ENCODE assay signal across 22 cellular contexts in genomic region chr12:110683888-110684287, GRCh38.
"Had no signal": no experiment of that assay in that cellular context is flagged by ENCODE, and none has a peak within 500 bp of the region (broad histone marks: within the 10 kb centered on the region; RNA-seq: fewer than 3 reads in every experiment).

No MANE protein-coding gene starts in this region.

- H3K27me3 Mint-ChIP-seq: dendritic cell treated with granulocyte-macrophage colony-stimulating factor and Interleukin-4, amounts not matched to agents 40 ng/mL and 50 ng/mL, for 4 days had no signal

- H3K4me2 ChIP-seq: neural progenitor cell had no signal

- H3K27ac ChIP-seq: epithelial cell of prostate, gastrocnemius medialis, lower lobe of right lung, neural progenitor cell, prostate gland, skin epidermis, testis, tibial artery had no signal

- H3K9me3 ChIP-seq: gastrocnemius medialis, lower lobe of right lung, mucosa of descending colon, prostate gland, spleen, testis, tibial artery had no signal

- H3K4me1 ChIP-seq: neural progenitor cell had no signal

- H3K9me3 Mint-ChIP-seq: dendritic cell treated with granulocyte-macrophage colony-stimulating factor and Interleukin-4, amounts not matched to agents 40 ng/mL and 50 ng/mL, for 4 days; type B pancreatic cell had no signal

- DNase-seq: effector CD8-positive, alpha-beta T cell; endodermal cell; gastrocnemius medialis; left ventricle myocardium superior; lower lobe of right lung; mucosa of descending colon; naive thymus-derived CD4-positive, alpha-beta T cell; right cardiac atrium; stimulated activated CD4-positive, alpha-beta T cell treated with anti-CD3 and anti-CD28 coated beads, Interleukin-4, amount 100 ng/mL, for 4 hours; stimulated activated naive CD4-positive, alpha-beta T cell; substantia nigra; testis; tibial artery had no signal

- ATAC-seq: esophagus mucosa; gastrocnemius medialis; left ventricle myocardium superior; lower lobe of right lung; mucosa of descending colon; naive thymus-derived CD4-positive, alpha-beta T cell; right cardiac atrium had no signal

- H3K4me3 Mint-ChIP-seq: dendritic cell treated with granulocyte-macrophage colony-stimulating factor and Interleukin-4, amounts not matched to agents 40 ng/mL and 50 ng/mL, for 4 days; endodermal cell; naive thymus-derived CD4-positive, alpha-beta T cell; neural progenitor cell; type B pancreatic cell had no signal

- H3K36me3 ChIP-seq: gastrocnemius medialis, lower lobe of right lung, neural progenitor cell, prostate gland, tibial artery had no signal

- H3K27ac Mint-ChIP-seq: dendritic cell treated with granulocyte-macrophage colony-stimulating factor and Interleukin-4, amounts not matched to agents 40 ng/mL and 50 ng/mL, for 4 days; endodermal cell; naive thymus-derived CD4-positive, alpha-beta T cell; neural progenitor cell; type B pancreatic cell had no signal

- H3K4me1 Mint-ChIP-seq: nephron, neural progenitor cell had no signal

- H3K36me3 Mint-ChIP-seq: neural progenitor cell, type B pancreatic cell had no signal

- H3K4me3 ChIP-seq: gastrocnemius medialis, lower lobe of right lung, mucosa of descending colon, neural progenitor cell, prostate gland, skin epidermis, testis, tibial artery had no signal

- H3K27me3 ChIP-seq: testis, tibial artery had no signal

- H2AFZ ChIP-seq: neural progenitor cell had no signal
